ENCODE assay signal across 8 cellular contexts in the genomic region with DNA sequence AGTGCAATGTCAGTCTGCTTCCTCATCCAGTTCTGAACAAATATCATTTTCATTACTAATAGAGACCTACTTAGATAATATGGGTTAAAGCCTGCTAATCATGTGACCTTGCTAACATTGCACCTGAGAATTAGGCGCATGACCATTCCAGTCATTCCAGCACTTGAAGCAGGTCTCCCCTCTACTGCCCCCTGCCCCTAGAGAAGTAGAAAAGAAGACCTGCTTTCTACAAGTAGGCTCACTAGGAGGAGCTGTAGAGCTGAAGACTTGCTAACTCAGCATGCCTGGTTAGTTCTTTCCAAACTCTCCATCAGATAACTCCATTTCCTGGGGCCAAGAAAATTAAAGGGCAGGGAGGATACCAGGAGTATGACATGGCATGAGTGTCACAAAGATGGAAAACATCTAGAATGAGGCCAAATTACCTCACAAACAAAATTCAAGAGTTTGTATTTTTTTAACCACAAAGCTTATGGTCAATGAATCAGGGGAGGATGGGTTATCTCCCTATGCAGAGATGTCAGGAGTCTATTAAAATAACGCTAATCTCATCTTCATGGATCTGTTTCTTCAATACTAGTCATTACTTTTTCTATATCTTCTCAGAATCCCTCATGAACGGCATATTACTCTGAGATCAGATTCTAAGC. TPM values are rescaled to one million over a fixed set of nuclear protein-coding genes. Genes with fewer than 3 reads are reported as not detected.
A peak's percentile ranks its signal among the peaks of the same experiment; 100 is the strongest.
DNase-seq lines count a peak whose midpoint lies in the region; ATAC-seq and TF ChIP-seq lines count a peak whose summit lies in the region.
"Not testable (repeated sequence)": the region's sequence is repeated elsewhere in the genome, so short reads cannot be mapped to it uniquely, and the experiment has no call there.

No MANE protein-coding gene starts in this region.

- peak; percentile 78 for DNase-seq in EH (ENCODE audit: low read depth)
- peak; percentile 24 for DNase-seq in HS-5 (ENCODE audit: low read depth)
- peak; percentile 28 for DNase-seq in NCI-H2196 (lab: John Stamatoyannopoulos, UW; ENCODE audit: unreplicated experiment)
- DNase-seq in SK-N-MC (ENCODE audit: low read depth, low spot score): peak; percentile 12
- DNase-seq in amniotic epithelial cell (ENCODE audit: low read depth): peak; percentile 74
- DNase-seq in fibroblast of the conjunctiva (ENCODE audit: low read depth): peak; percentile 49
- DNase-seq in mucosa of descending colon: peak in 1 of 3 donors; percentile 40
- peak; percentile 48 to 53 for DNase-seq in thyroid gland

- not testable (repeated sequence) for TF ChIP-seq CTCF in mucosa of descending colon (IDR thresholded peaks at IDR 0.05)
- TF ChIP-seq CTCF in thyroid gland (IDR thresholded peaks at IDR 0.05): peak in 5 of 6 experiments; percentile 22 to 96 (median 65)

- H3K27me3 ChIP-seq in thyroid gland: not testable (repeated sequence)

- intact Hi-C loops in mucosa of descending colon (cut with DNase I, micrococcal nuclease); thyroid gland (cut with DNase I): not testable (repeated sequence)

- not testable (repeated sequence) for H3K36me3 ChIP-seq in SK-N-MC (ENCODE audit: insufficient read depth, low read length); mucosa of descending colon (ENCODE audit: low read depth); thyroid gland

- not testable (repeated sequence) for TF ChIP-seq POLR2A in thyroid gland (IDR thresholded peaks at IDR 0.05)

- H3K4me1 ChIP-seq in mucosa of descending colon (ENCODE audit: low read depth); thyroid gland: not testable (repeated sequence)

- H3K27ac ChIP-seq in SK-N-MC, thyroid gland: not testable (repeated sequence)

- not testable (repeated sequence) for H3K9ac ChIP-seq in SK-N-MC (ENCODE audit: insufficient read length)

- not testable (repeated sequence) for H3K9me3 ChIP-seq in SK-N-MC (ENCODE audit: low read depth, low read length); mucosa of descending colon; thyroid gland

- H3K4me3 ChIP-seq in SK-N-MC; mucosa of descending colon; thyroid gland (replicated peaks in 1 of 3): not testable (repeated sequence)

- ATAC-seq in mucosa of descending colon: peak; percentile 74

- 58 to 65% methylated on average over 3 of the region's 3 CpGs for WGBS in thyroid gland, 2 donors

RNA-seq across cellular contexts. Expression of a gene that starts 14.2 kb away (rescaled TPM):
- total RNA-seq in mucosa of descending colon (not detected), thyroid gland (not detected)

RNA-seq across cellular contexts. Expression of a gene that starts 31.1 kb away (rescaled TPM):
- total RNA-seq in mucosa of descending colon (not detected), thyroid gland (not detected)
